ENCODE assay signal across 27 cellular contexts in the genomic region with DNA sequence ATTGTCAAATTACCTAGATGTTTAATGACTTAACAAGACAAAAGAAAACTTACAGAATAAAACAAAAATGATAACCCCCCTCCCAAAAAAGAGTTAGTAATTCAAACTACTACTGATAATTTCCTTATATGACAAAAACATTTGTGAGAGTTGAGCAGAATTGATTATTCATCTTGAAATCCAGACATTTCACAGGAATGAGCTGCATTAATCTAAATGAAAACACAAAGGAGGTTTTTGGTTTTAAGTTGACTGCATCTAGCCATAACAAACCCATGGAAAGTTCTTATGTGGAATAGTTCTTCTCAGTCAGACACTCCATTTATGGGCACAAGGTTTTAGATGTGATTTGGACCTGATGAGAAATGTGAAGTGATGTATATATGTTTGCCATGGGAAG.
"Had no signal": no experiment of that assay in that cellular context is flagged by ENCODE, and none has a peak within 500 bp of the region (broad histone marks: within the 10 kb centered on the region; RNA-seq: fewer than 3 reads in every experiment).

No MANE protein-coding gene starts in this region.

- ATAC-seq: effector memory CD8-positive, alpha-beta T cell; esophagus mucosa; gastrocnemius medialis; heart right ventricle; left cardiac atrium; left lung; left ventricle myocardium superior; lower lobe of right lung; mucosa of descending colon had no signal

- H3K4me3 Mint-ChIP-seq: dendritic cell treated with granulocyte-macrophage colony-stimulating factor and Interleukin-4, amounts not matched to agents 40 ng/mL and 50 ng/mL, for 4 days; effector memory CD8-positive, alpha-beta T cell; endodermal cell; mesothelial cell of epicardium had no signal

- H3K27ac Mint-ChIP-seq: dendritic cell treated with granulocyte-macrophage colony-stimulating factor and Interleukin-4, amounts not matched to agents 40 ng/mL and 50 ng/mL, for 4 days; effector memory CD8-positive, alpha-beta T cell; endodermal cell; mesothelial cell of epicardium had no signal

- H3K4me1 ChIP-seq: colonic mucosa, esophagus squamous epithelium, gastrocnemius medialis, heart right ventricle, left lung, lower lobe of right lung had no signal

- H3K27me3 ChIP-seq: colonic mucosa, esophagus squamous epithelium, gastrocnemius medialis, heart right ventricle, left lung had no signal

- H3K9me3 ChIP-seq: colonic mucosa, esophagus squamous epithelium, gastrocnemius medialis, heart right ventricle, left lung, lower lobe of right lung, mucosa of descending colon had no signal

- FAIRE-seq: endometrium, islet of Langerhans, keratinocyte had no signal

- H3K36me3 Mint-ChIP-seq: mesothelial cell of epicardium had no signal

- H3K36me3 ChIP-seq: colonic mucosa, esophagus squamous epithelium, gastrocnemius medialis, heart right ventricle, left lung, lower lobe of right lung had no signal

- H3K4me1 Mint-ChIP-seq: endodermal cell had no signal

- H3K4me3 ChIP-seq: colonic mucosa, esophagus squamous epithelium, gastrocnemius medialis, heart right ventricle, left lung, lower lobe of right lung, mucosa of descending colon had no signal

- H3K27me3 Mint-ChIP-seq: dendritic cell treated with granulocyte-macrophage colony-stimulating factor and Interleukin-4, amounts not matched to agents 40 ng/mL and 50 ng/mL, for 4 days; effector memory CD8-positive, alpha-beta T cell had no signal

- DNase-seq: colonic mucosa; cortex of kidney; effector CD8-positive, alpha-beta T cell; effector memory CD8-positive, alpha-beta T cell; endodermal cell; erythroblast; esophagus squamous epithelium; foreskin fibroblast; foreskin melanocyte; gastrocnemius medialis; glutamatergic neuron; head of caudate nucleus; heart right ventricle; hippocampal formation; left cardiac atrium; left lung; left ventricle myocardium superior; lower lobe of right lung; mesenchymal stem cell; mucosa of descending colon had no signal

- H3K9me3 Mint-ChIP-seq: effector memory CD8-positive, alpha-beta T cell; endodermal cell; mesothelial cell of epicardium had no signal

- H3K27ac ChIP-seq: colonic mucosa, epithelial cell of prostate, esophagus squamous epithelium, gastrocnemius medialis, heart right ventricle, left lung, lower lobe of right lung had no signal
